In the genomic region with DNA sequence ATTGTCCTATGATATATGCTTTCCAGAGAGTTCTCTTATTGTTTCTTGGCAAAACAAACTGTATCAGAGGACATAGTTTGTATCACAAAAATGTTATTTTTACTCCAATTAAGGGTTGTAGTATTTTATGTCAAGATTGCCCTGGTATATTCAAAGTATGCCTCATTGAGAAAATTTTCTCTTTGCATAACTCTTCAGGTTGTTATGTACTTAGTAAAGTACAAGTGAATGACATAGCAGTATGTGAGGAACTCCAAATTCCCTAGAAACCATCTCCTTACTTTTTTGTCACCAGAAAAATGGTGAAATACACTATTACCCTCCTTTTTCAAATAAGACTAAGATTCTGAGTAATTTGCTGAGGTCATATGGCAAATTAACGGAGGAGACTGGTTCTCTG, we compare ENCODE assay signal across 25 cellular contexts.
"Had no signal": no experiment of that assay in that cellular context is flagged by ENCODE, and none has a peak within 500 bp of the region (broad histone marks: within the 10 kb centered on the region; RNA-seq: fewer than 3 reads in every experiment).

No MANE protein-coding gene starts in this region.

- H3K36me3 ChIP-seq: colonic mucosa, esophagus muscularis mucosa, esophagus squamous epithelium, gastrocnemius medialis, gastroesophageal sphincter, heart left ventricle, heart right ventricle had no signal

- H3K4me3 ChIP-seq: colonic mucosa, coronary artery, dorsolateral prefrontal cortex, esophagus muscularis mucosa, esophagus squamous epithelium, gastrocnemius medialis, gastroesophageal sphincter, heart left ventricle, heart right ventricle had no signal

- H3K9me3 Mint-ChIP-seq: dendritic cell treated with granulocyte-macrophage colony-stimulating factor and Interleukin-4, amounts not matched to agents 40 ng/mL and 50 ng/mL, for 4 days; endodermal cell had no signal

- DNase-seq: colonic mucosa; cortex of kidney; dermis blood vessel endothelial cell; dorsolateral prefrontal cortex; effector CD4-positive, alpha-beta T cell; effector CD8-positive, alpha-beta T cell; effector memory CD4-positive, alpha-beta T cell; effector memory CD8-positive, alpha-beta T cell; endodermal cell; erythroblast; esophagus squamous epithelium; foreskin fibroblast; foreskin keratinocyte; foreskin melanocyte; gastrocnemius medialis; glutamatergic neuron; head of caudate nucleus; heart left ventricle; heart right ventricle had no signal

- H3K27me3 ChIP-seq: colonic mucosa, dorsolateral prefrontal cortex, esophagus muscularis mucosa, esophagus squamous epithelium, foreskin keratinocyte, gastrocnemius medialis, gastroesophageal sphincter, heart left ventricle, heart right ventricle had no signal

- H3K27ac Mint-ChIP-seq: dendritic cell treated with granulocyte-macrophage colony-stimulating factor and Interleukin-4, amounts not matched to agents 40 ng/mL and 50 ng/mL, for 4 days; effector memory CD8-positive, alpha-beta T cell; endodermal cell had no signal

- ATAC-seq: effector memory CD8-positive, alpha-beta T cell; esophagus mucosa; foreskin keratinocyte; gastrocnemius medialis; gastroesophageal sphincter; heart left ventricle; heart right ventricle had no signal

- H3K27ac ChIP-seq: colonic mucosa, coronary artery, dorsolateral prefrontal cortex, epithelial cell of prostate, esophagus muscularis mucosa, esophagus squamous epithelium, foreskin keratinocyte, gastrocnemius medialis, gastroesophageal sphincter, heart left ventricle, heart right ventricle had no signal

- H3K4me1 ChIP-seq: colonic mucosa, esophagus squamous epithelium, foreskin keratinocyte, gastroesophageal sphincter had no signal

- H3K9me3 ChIP-seq: colonic mucosa, esophagus muscularis mucosa, esophagus squamous epithelium, gastrocnemius medialis, gastroesophageal sphincter, heart left ventricle, heart right ventricle had no signal
